1 cellular context compared by ENCODE assay signal in the genomic region with DNA sequence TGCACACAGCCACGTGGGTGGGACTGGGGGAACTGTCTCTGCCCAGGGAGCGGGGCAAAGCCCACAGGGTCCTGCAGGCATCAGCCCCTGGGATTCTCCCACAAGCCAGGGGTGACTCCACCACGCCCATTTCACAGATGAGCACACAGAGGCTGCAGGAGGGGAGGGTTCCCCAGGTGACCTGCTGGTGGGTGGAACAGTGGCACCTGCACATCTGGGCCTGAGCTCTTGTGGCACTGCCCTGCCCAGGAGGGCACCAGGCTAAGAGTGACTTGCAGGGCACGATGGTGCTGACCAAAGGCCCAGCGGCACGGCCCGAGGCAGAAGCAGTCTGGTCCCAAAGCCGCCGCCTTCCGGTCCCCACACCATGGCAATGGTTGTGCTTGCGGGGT.
TF ChIP-seq lines count a peak whose summit lies in the region.

No MANE protein-coding gene starts in this region.

TF ChIP-seq in K562, 482 proteins besides CTCF, POLR2A, EP300 and RAD21:
- TF ChIP-seq NCOA4 (IDR thresholded peaks at IDR 0.05; ENCODE audit: partially characterized antibody): no peak
- TF ChIP-seq, protein P1, sequence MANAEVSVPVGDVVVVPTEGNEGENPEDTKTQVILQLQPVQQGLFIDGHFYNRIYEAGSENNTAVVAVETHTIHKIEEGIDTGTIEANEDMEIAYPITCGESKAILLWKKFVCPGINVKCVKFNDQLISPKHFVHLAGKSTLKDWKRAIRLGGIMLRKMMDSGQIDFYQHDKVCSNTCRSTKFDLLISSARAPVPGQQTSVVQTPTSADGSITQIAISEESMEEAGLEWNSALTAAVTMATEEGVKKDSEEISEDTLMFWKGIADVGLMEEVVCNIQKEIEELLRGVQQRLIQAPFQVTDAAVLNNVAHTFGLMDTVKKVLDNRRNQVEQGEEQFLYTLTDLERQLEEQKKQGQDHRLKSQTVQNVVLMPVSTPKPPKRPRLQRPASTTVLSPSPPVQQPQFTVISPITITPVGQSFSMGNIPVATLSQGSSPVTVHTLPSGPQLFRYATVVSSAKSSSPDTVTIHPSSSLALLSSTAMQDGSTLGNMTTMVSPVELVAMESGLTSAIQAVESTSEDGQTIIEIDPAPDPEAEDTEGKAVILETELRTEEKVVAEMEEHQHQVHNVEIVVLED (CRISPR knock-in tag; IDR thresholded peaks at IDR 0.05): no peak
- TF ChIP-seq RBM34 (IDR thresholded peaks at IDR 0.05; ENCODE audit: borderline replicate concordance, insufficient read depth, low read length): no peak
- TF ChIP-seq, protein P2, sequence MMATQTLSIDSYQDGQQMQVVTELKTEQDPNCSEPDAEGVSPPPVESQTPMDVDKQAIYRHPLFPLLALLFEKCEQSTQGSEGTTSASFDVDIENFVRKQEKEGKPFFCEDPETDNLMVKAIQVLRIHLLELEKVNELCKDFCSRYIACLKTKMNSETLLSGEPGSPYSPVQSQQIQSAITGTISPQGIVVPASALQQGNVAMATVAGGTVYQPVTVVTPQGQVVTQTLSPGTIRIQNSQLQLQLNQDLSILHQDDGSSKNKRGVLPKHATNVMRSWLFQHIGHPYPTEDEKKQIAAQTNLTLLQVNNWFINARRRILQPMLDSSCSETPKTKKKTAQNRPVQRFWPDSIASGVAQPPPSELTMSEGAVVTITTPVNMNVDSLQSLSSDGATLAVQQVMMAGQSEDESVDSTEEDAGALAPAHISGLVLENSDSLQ (IDR thresholded peaks at IDR 0.05): no peak
- 0 out of 2 replicates have a peak, but pooled peaks have one; percentile 38 for TF ChIP-seq XRCC5 (IDR thresholded peaks at IDR 0.05; ENCODE audit: low read depth, low read length)
- TF ChIP-seq, protein P3, sequence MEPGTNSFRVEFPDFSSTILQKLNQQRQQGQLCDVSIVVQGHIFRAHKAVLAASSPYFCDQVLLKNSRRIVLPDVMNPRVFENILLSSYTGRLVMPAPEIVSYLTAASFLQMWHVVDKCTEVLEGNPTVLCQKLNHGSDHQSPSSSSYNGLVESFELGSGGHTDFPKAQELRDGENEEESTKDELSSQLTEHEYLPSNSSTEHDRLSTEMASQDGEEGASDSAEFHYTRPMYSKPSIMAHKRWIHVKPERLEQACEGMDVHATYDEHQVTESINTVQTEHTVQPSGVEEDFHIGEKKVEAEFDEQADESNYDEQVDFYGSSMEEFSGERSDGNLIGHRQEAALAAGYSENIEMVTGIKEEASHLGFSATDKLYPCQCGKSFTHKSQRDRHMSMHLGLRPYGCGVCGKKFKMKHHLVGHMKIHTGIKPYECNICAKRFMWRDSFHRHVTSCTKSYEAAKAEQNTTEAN (CRISPR knock-in tag; IDR thresholded peaks at IDR 0.05): no peak
- TF ChIP-seq PTBP1 (IDR thresholded peaks at IDR 0.05; ENCODE audit: low read depth, low read length): 0 out of 2 replicates have a peak, but pooled peaks have one; percentile 37
- TF ChIP-seq POLR2G (IDR thresholded peaks at IDR 0.05; ENCODE audit: low read depth, low read length): peak; percentile 43
- TF ChIP-seq GTF3C2 (IDR thresholded peaks at IDR 0.05; ENCODE audit: borderline replicate concordance, extremely low read depth, insufficient read length): no peak
- TF ChIP-seq SRSF7 (optimal IDR thresholded peaks at IDR 0.05; ENCODE audit: low read depth, low read length): no peak
- peak; percentile 91 for TF ChIP-seq BCOR (IDR thresholded peaks at IDR 0.05)
- 0 out of 2 replicates have a peak, but pooled peaks have one; percentile 27 for TF ChIP-seq MYNN (IDR thresholded peaks at IDR 0.05)
- TF ChIP-seq MYNN (CRISPR knock-in tag; IDR thresholded peaks at IDR 0.05): no peak
- TF ChIP-seq SMARCA5 (IDR thresholded peaks at IDR 0.05): peak; percentile 75
- TF ChIP-seq, protein P4, sequence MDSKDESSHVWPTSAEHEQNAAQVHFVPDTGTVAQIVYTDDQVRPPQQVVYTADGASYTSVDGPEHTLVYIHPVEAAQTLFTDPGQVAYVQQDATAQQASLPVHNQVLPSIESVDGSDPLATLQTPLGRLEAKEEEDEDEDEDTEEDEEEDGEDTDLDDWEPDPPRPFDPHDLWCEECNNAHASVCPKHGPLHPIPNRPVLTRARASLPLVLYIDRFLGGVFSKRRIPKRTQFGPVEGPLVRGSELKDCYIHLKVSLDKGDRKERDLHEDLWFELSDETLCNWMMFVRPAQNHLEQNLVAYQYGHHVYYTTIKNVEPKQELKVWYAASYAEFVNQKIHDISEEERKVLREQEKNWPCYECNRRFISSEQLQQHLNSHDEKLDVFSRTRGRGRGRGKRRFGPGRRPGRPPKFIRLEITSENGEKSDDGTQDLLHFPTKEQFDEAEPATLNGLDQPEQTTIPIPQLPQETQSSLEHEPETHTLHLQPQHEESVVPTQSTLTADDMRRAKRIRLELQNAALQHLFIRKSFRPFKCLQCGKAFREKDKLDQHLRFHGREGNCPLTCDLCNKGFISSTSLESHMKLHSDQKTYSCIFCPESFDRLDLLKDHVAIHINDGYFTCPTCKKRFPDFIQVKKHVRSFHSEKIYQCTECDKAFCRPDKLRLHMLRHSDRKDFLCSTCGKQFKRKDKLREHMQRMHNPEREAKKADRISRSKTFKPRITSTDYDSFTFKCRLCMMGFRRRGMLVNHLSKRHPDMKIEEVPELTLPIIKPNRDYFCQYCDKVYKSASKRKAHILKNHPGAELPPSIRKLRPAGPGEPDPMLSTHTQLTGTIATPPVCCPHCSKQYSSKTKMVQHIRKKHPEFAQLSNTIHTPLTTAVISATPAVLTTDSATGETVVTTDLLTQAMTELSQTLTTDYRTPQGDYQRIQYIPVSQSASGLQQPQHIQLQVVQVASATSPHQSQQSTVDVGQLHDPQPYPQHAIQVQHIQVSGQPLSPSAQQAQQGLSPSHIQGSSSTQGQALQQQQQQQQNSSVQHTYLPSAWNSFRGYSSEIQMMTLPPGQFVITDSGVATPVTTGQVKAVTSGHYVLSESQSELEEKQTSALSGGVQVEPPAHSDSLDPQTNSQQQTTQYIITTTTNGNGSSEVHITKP (IDR thresholded peaks at IDR 0.05; ENCODE audit: partially characterized antibody): no peak
- TF ChIP-seq ESRRA (IDR thresholded peaks at IDR 0.05; ENCODE audit: borderline replicate concordance, low read depth): peak; percentile 12; the same call in 1 of the 2 replicates
- peak; percentile 66 for TF ChIP-seq HDAC2 (IDR thresholded peaks at IDR 0.05)
- no peak for TF ChIP-seq SREBF2 (CRISPR knock-in tag; IDR thresholded peaks at IDR 0.05)
- no peak for TF ChIP-seq ATF7 (IDR thresholded peaks at IDR 0.05)
- TF ChIP-seq GABPB2 (CRISPR knock-in tag; conservative IDR thresholded peaks at IDR 0.05): no peak
- TF ChIP-seq BRF1 (IDR thresholded peaks at IDR 0.05; ENCODE audit: borderline replicate concordance, extremely low read depth, insufficient read length): no peak
- no peak for TF ChIP-seq HDAC3 (IDR thresholded peaks at IDR 0.05; ENCODE audit: borderline replicate concordance, partially characterized antibody)
- peak; percentile 51 for TF ChIP-seq RBM22 (IDR thresholded peaks at IDR 0.05; ENCODE audit: low read depth, low read length, poor library complexity, severe bottlenecking)
- no peak for TF ChIP-seq ZSCAN32 (CRISPR knock-in tag; IDR thresholded peaks at IDR 0.05)
- no peak for TF ChIP-seq CREB3 (tag; conservative IDR thresholded peaks at IDR 0.05; ENCODE audit: low read depth)
- peak; percentile 72; the same call in 1 of the 2 replicates for TF ChIP-seq CBX1 (IDR thresholded peaks at IDR 0.05; ENCODE audit: low read depth)
- peak; percentile 55 to 76; a peak in 3 of 4 replicates for TF ChIP-seq KDM1A (IDR thresholded peaks at IDR 0.05)
- no peak for TF ChIP-seq ZBTB11 (CRISPR knock-in tag; IDR thresholded peaks at IDR 0.05)
- no peak for TF ChIP-seq DNMT1 (IDR thresholded peaks at IDR 0.05)
- peak; percentile 93 for TF ChIP-seq ZBTB33 (CRISPR knock-in tag; IDR thresholded peaks at IDR 0.05)
